ENCODE assay signal across 8 cellular contexts in genomic region chr16:12228607-12229499, GRCh38.
A peak's percentile ranks its signal among the peaks of the same experiment; 100 is the strongest.
DNase-seq lines count a peak whose midpoint lies in the region; ATAC-seq and TF ChIP-seq lines count a peak whose summit lies in the region.

No MANE protein-coding gene starts in this region.

- no peaks in the 10 kb centered on the region for H4K20me1 ChIP-seq in BLaER1

- no peaks in the 10 kb centered on the region for H3K9me3 ChIP-seq in BLaER1
- no peaks in the 10 kb centered on the region for H3K9me3 ChIP-seq in prostate gland

- intact Hi-C loops in Right ventricle myocardium superior (cut with DNase I), result loop anchor here (5.0 kb wide), 1 partner anchor 132 kb away; no protein-coding TSS in a partner anchor
- intact Hi-C loops in prostate gland (cut with DNase I), result no loop called here

- TF ChIP-seq POLR2A in prostate gland (IDR thresholded peaks at IDR 0.05), result no peak

- H3K27me3 ChIP-seq in BLaER1 (no peaks in the 10 kb centered on the region), prostate gland (replicated peaks; ENCODE audit: insufficient read depth) (no peaks in the 10 kb centered on the region)

- H3K9ac ChIP-seq in BLaER1, result no peak overlapping the region

- in situ Hi-C loops in GM13976 (cut with MboI; ENCODE audit: low sequenced_read_pairs, unreplicated experiment), result no loop called here

- ATAC-seq in Right ventricle myocardium superior (ENCODE audit: poor library complexity) (peak; percentile 93), HG02571 (IDR thresholded peaks at IDR 0.05; ENCODE audit: unreplicated experiment) (no peak), HG03432 (IDR thresholded peaks at IDR 0.05; ENCODE audit: unreplicated experiment) (no peak)

- DNase-seq in GM13976 (ENCODE audit: low spot score) (peak; percentile 58), NCI-H345 treated with DMSO at 0.1 percent for 48 hours (lab: John Stamatoyannopoulos, UW; ENCODE audit: unreplicated experiment) (peak; percentile 35), Right ventricle myocardium superior (peak; percentile 65), prostate gland (ENCODE audit: low spot score) (peak; percentile 5)
- peak; percentile 43 to 55 for DNase-seq in activated T-cell treated with anti-CD3 and anti-CD28 coated beads, Interleukin-2, amount 50 U/mL, for 48 hours

- H3K4me3 ChIP-seq in BLaER1, result no peak overlapping the region
- no peak overlapping the region for H3K4me3 ChIP-seq in prostate gland

- peak overlapping the region; percentile 0; the same call in 1 of the 2 replicates for H3K27ac ChIP-seq in BLaER1
- no peak overlapping the region for H3K27ac ChIP-seq in prostate gland

- H3K4me2 ChIP-seq in BLaER1, result peak overlapping the region; percentile 34

- peaks cover 68% of the 10 kb centered on the region for H3K4me1 ChIP-seq in BLaER1
- H3K4me1 ChIP-seq in prostate gland (replicated peaks), result no peaks in the 10 kb centered on the region

- 65% methylated on average over 14 of the region's 14 CpGs for WGBS in prostate gland

- peak; percentile 64 for TF ChIP-seq CTCF in GM13976 (IDR thresholded peaks at IDR 0.05; ENCODE audit: borderline replicate concordance, control extremely low read depth, extremely low read depth, insufficient read depth, missing control alignments)
- TF ChIP-seq CTCF in prostate gland (IDR thresholded peaks at IDR 0.05), result peak in 2 of 4 experiments; percentile 26 to 33

- peaks cover 23% of the 10 kb centered on the region; the same call in 1 of the 2 replicates for H3K36me3 ChIP-seq in BLaER1
- H3K36me3 ChIP-seq in prostate gland, result no peaks in the 10 kb centered on the region

Comparison
In these comparisons a context has a peak if more than half of its experiments do, and no peak if none do; other contexts are left out.
1. DNase-seq: peak in every context shown above with its lines; median percentile 65 in Right ventricle myocardium superior; 58 in GM13976; 49 in activated T-cell treated with anti-CD3 and anti-CD28 coated beads, Interleukin-2, amount 50 U/mL, for 48 hours; 35 in NCI-H345 treated with DMSO at 0.1 percent for 48 hours; 5 in prostate gland.